6 cellular contexts compared by ENCODE assay signal in the genomic region with DNA sequence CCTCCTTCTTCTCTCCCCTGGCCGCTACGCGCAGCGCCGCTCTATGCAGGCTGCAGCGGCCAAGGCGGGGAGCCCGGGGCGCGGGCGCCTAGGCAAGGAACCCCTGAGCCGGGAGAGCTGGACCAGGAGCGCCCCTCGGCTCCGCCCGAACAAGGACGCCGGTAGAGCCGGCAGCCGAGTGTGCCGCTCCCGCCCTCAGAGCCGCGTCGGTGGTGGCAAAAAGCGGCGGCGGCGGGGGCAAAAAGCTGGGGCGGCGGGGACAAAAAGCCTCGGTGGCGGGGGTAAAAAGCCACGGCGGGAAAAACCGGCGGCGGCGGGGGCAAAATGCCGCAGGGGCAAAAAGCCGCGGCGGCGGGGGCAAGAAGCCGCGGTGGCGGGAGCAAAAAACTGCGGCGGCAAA. TPM values are rescaled to one million over a fixed set of nuclear protein-coding genes. Genes with fewer than 3 reads are reported as not detected.
"Had no signal": no experiment of that assay in that cellular context is flagged by ENCODE, and none has a peak within 500 bp of the region (broad histone marks: within the 10 kb centered on the region; RNA-seq: fewer than 3 reads in every experiment).

No MANE protein-coding gene starts in this region.

RNA-seq across cellular contexts. Expression of a gene that starts 25.1 kb away (rescaled TPM):
- total RNA-seq: GM23248, GM23338, H1, H4, H7, H9 had no signal
- polyA plus RNA-seq: GM23248, GM23338, H1 had no signal
